In genomic region chr5:139682016-139682975, GRCh38 we compare ENCODE assay signal across 19 cellular contexts. TPM values are rescaled to one million over a fixed set of nuclear protein-coding genes. Genes with fewer than 3 reads are reported as not detected.
A peak's percentile ranks its signal among the peaks of the same experiment; 100 is the strongest.
DNase-seq lines count a peak whose midpoint lies in the region; ATAC-seq and TF ChIP-seq lines count a peak whose summit lies in the region.
"Had no signal": no experiment of that assay in that cellular context is flagged by ENCODE, and none has a peak within 500 bp of the region (broad histone marks: within the 10 kb centered on the region; RNA-seq: fewer than 3 reads in every experiment).

No MANE protein-coding gene starts in this region.

- no peak for ATAC-seq in stimulated activated naive CD8-positive, alpha-beta T cell treated with anti-CD3 and anti-CD28 coated beads, Interleukin-15, Interleukin-2, amounts not matched to agents 100 U/mL and 50 U/mL, for 24 hours
- ATAC-seq in HG02610 (IDR thresholded peaks at IDR 0.05; ENCODE audit: unreplicated experiment) (no peak), GM18861 (IDR thresholded peaks at IDR 0.05; ENCODE audit: unreplicated experiment) (no peak)
- ATAC-seq: A549; activated CD8-positive, alpha-beta T cell treated with anti-CD3 and anti-CD28 coated beads for 36 hours; activated T-helper 17 cell treated with anti-CD3 and anti-CD28 coated beads, Interleukin-2, amount 50 U/mL, for 72 hours; heart left ventricle; PC-3 had no signal

- POLR2A ChIA-PET in SK-N-SH (lab: Yijun Ruan, JAX), result no interaction called here

- peaks cover 31% of the 10 kb centered on the region for H3K4me1 Mint-ChIP-seq in stimulated activated naive CD8-positive, alpha-beta T cell treated with anti-CD3 and anti-CD28 coated beads, Interleukin-15, Interleukin-2, amounts not matched to agents 100 ng/mL and 50 ng/mL, for 24 hours (ENCODE audit: low read depth)
- H3K4me1 Mint-ChIP-seq in immature natural killer cell, result peaks cover 67 to 78% of the 10 kb centered on the region in 2 donors
- H3K4me1 Mint-ChIP-seq: activated T-helper 17 cell treated with anti-CD3 and anti-CD28 coated beads, Interleukin-2, amount 50 U/mL, for 72 hours had no signal

- TF ChIP-seq CTCF in SK-N-SH (IDR thresholded peaks at IDR 0.05), result no peak

- H3K36me3 ChIP-seq in SK-N-SH (replicated peaks in 1 of 2; ENCODE audit: control insufficient read depth in 1 of 2, insufficient read depth in 2 of 2, low read length in 1 of 2), result peaks cover 27 to 54% of the 10 kb centered on the region in 2 experiments

- no peak for TF ChIP-seq RAD21 in SK-N-SH (IDR thresholded peaks at IDR 0.05; ENCODE audit: low read length)

- no peaks in the 10 kb centered on the region for H3K9me3 Mint-ChIP-seq in stimulated activated naive CD8-positive, alpha-beta T cell treated with anti-CD3 and anti-CD28 coated beads, Interleukin-15, Interleukin-2, amounts not matched to agents 100 ng/mL and 50 ng/mL, for 24 hours
- peaks cover 0 to 2% (median 0%) of the 10 kb centered on the region in 6 donors for H3K9me3 Mint-ChIP-seq in immature natural killer cell
- H3K9me3 Mint-ChIP-seq: activated CD8-positive, alpha-beta T cell treated with anti-CD3 and anti-CD28 coated beads for 36 hours; activated T-helper 17 cell treated with anti-CD3 and anti-CD28 coated beads, Interleukin-2, amount 50 U/mL, for 72 hours; CD8-positive, alpha-beta memory T cell; H9 had no signal

- peaks cover 5% of the 10 kb centered on the region for H3K36me3 Mint-ChIP-seq in stimulated activated naive CD8-positive, alpha-beta T cell treated with anti-CD3 and anti-CD28 coated beads, Interleukin-15, Interleukin-2, amounts not matched to agents 100 ng/mL and 50 ng/mL, for 24 hours (ENCODE audit: low read depth)
- peaks cover 4 to 23% (median 11%) of the 10 kb centered on the region in 3 donors for H3K36me3 Mint-ChIP-seq in immature natural killer cell

- no peak overlapping the region for H2AFZ ChIP-seq in SK-N-SH (ENCODE audit: low read depth)

- H3F3A ChIP-seq in SK-N-SH (replicated peaks; ENCODE audit: insufficient read depth), result no peaks in the 10 kb centered on the region

- peaks cover 18 to 52% of the 10 kb centered on the region in 2 experiments; a peak in 2 of 4 replicates for H3K4me1 ChIP-seq in SK-N-SH (ENCODE audit: control insufficient read depth in 1 of 2, insufficient read depth in 2 of 2, low read depth in 1 of 2, low read length in 1 of 2)

- no peak overlapping the region for H3K4me2 ChIP-seq in SK-N-SH
- H3K4me2 ChIP-seq: A549 had no signal

- DNase-seq in stimulated activated naive CD8-positive, alpha-beta T cell treated with anti-CD3 and anti-CD28 coated beads, Interleukin-15, Interleukin-2, amounts not matched to agents 100 U/mL and 50 U/mL, for 24 hours, result no peak
- DNase-seq in immature natural killer cell (no peak), pons (ENCODE audit: low spot score) (peak; percentile 90), SK-N-SH (no peak), dermis blood vessel endothelial cell (no peak)
- DNase-seq: activated CD8-positive, alpha-beta T cell treated with anti-CD3 and anti-CD28 coated beads for 36 hours; CD8-positive, alpha-beta memory T cell; EL; H9; MV-4-11; PC-3; thyroid gland had no signal

- no peak overlapping the region for H3K9ac ChIP-seq in SK-N-SH

- no peaks in the 10 kb centered on the region for H3K27me3 Mint-ChIP-seq in stimulated activated naive CD8-positive, alpha-beta T cell treated with anti-CD3 and anti-CD28 coated beads, Interleukin-15, Interleukin-2, amounts not matched to agents 100 ng/mL and 50 ng/mL, for 24 hours
- H3K27me3 Mint-ChIP-seq in immature natural killer cell (ENCODE audit: low read depth in 3 of 3), result peaks cover 0 to 13% (median 0%) of the 10 kb centered on the region in 3 donors
- H3K27me3 Mint-ChIP-seq: activated CD8-positive, alpha-beta T cell treated with anti-CD3 and anti-CD28 coated beads for 36 hours; activated T-helper 17 cell treated with anti-CD3 and anti-CD28 coated beads, Interleukin-2, amount 50 U/mL, for 72 hours; CD8-positive, alpha-beta memory T cell had no signal

- H3K27ac Mint-ChIP-seq in stimulated activated naive CD8-positive, alpha-beta T cell treated with anti-CD3 and anti-CD28 coated beads, Interleukin-15, Interleukin-2, amounts not matched to agents 100 ng/mL and 50 ng/mL, for 24 hours, result peak overlapping the region; percentile 41
- H3K27ac Mint-ChIP-seq in immature natural killer cell, result peak overlapping the region; percentile 20 to 92 (median 80)
- H3K27ac Mint-ChIP-seq: activated CD8-positive, alpha-beta T cell treated with anti-CD3 and anti-CD28 coated beads for 36 hours; activated T-helper 17 cell treated with anti-CD3 and anti-CD28 coated beads, Interleukin-2, amount 50 U/mL, for 72 hours had no signal

- H3K27ac ChIP-seq in SK-N-SH (ENCODE audit: low read depth in 2 of 2, low read length in 1 of 2), result no peak overlapping the region; a peak in 1 of 4 replicates
- H3K27ac ChIP-seq: A549, thyroid gland had no signal

- no peaks in the 10 kb centered on the region for H3K27me3 ChIP-seq in SK-N-SH (ENCODE audit: insufficient read depth)
- H3K27me3 ChIP-seq: heart left ventricle, thyroid gland had no signal

- peaks cover 49% of the 10 kb centered on the region for H4K20me1 ChIP-seq in SK-N-SH (ENCODE audit: insufficient read depth)

- H3K79me2 ChIP-seq in SK-N-SH (ENCODE audit: insufficient read depth), result peaks cover 56% of the 10 kb centered on the region

- H3K9me3 ChIP-seq in SK-N-SH, result no peaks in the 10 kb centered on the region
- H3K9me3 ChIP-seq: A549, heart left ventricle, thyroid gland had no signal

- H3K9me2 ChIP-seq in SK-N-SH, result no peaks in the 10 kb centered on the region

- no peak overlapping the region for H3K4me3 Mint-ChIP-seq in stimulated activated naive CD8-positive, alpha-beta T cell treated with anti-CD3 and anti-CD28 coated beads, Interleukin-15, Interleukin-2, amounts not matched to agents 100 ng/mL and 50 ng/mL, for 24 hours
- H3K4me3 Mint-ChIP-seq in immature natural killer cell, result peak overlapping the region in 2 of 5 donors; percentile 35
- H3K4me3 Mint-ChIP-seq: activated CD8-positive, alpha-beta T cell treated with anti-CD3 and anti-CD28 coated beads for 36 hours; activated T-helper 17 cell treated with anti-CD3 and anti-CD28 coated beads, Interleukin-2, amount 50 U/mL, for 72 hours had no signal

- TF ChIP-seq EP300 in SK-N-SH (IDR thresholded peaks at IDR 0.05; ENCODE audit: borderline replicate concordance in 1 of 2, low read depth in 1 of 2, low read length in 1 of 2), result no peak

- H3K4me3 ChIP-seq in SK-N-SH (ENCODE audit: low read depth in 2 of 2, low read length in 1 of 2), result no peak overlapping the region
- H3K4me3 ChIP-seq: A549, coronary artery, heart left ventricle, thyroid gland had no signal

- WGBS in SK-N-SH (ENCODE audit: low lambda C conversion rate), result 94% methylated on average over 23 of the region's 29 CpGs

- CTCF ChIA-PET in SK-N-SH (lab: Yijun Ruan, JAX), result interaction anchor here (1.0 to 1.6 kb wide), 3 partner anchors 11 to 83 kb away, joined by 3 to 5 read pairs (median 3); no protein-coding TSS in a partner anchor

TF ChIP-seq in SK-N-SH, 30 proteins besides CTCF, POLR2A, EP300 and RAD21 (continues in another document):
- TF ChIP-seq GABPA (IDR thresholded peaks at IDR 0.05; ENCODE audit: low read depth) (no peak), EZH2phosphoT487 (IDR thresholded peaks at IDR 0.05; ENCODE audit: borderline replicate concordance, low read depth) (no peak), NFIC (IDR thresholded peaks at IDR 0.05; ENCODE audit: borderline replicate concordance) (no peak), PBX3 (IDR thresholded peaks at IDR 0.05) (no peak), FOXM1 (IDR thresholded peaks at IDR 0.05; ENCODE audit: low read depth) (no peak), MXI1 (IDR thresholded peaks at IDR 0.05; ENCODE audit: low read depth, low read length) (no peak)
- TF ChIP-seq, protein P1, sequence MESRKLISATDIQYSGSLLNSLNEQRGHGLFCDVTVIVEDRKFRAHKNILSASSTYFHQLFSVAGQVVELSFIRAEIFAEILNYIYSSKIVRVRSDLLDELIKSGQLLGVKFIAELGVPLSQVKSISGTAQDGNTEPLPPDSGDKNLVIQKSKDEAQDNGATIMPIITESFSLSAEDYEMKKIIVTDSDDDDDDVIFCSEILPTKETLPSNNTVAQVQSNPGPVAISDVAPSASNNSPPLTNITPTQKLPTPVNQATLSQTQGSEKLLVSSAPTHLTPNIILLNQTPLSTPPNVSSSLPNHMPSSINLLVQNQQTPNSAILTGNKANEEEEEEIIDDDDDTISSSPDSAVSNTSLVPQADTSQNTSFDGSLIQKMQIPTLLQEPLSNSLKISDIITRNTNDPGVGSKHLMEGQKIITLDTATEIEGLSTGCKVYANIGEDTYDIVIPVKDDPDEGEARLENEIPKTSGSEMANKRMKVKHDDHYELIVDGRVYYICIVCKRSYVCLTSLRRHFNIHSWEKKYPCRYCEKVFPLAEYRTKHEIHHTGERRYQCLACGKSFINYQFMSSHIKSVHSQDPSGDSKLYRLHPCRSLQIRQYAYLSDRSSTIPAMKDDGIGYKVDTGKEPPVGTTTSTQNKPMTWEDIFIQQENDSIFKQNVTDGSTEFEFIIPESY (IDR thresholded peaks at IDR 0.05; ENCODE audit: borderline replicate concordance, low read depth), result no peak

RNA-seq across cellular contexts. Expression of gene CXXC5, which starts 34.1 kb away (rescaled TPM):
- polyA plus RNA-seq in immature natural killer cell (100 to 1,000 TPM; 339 to 410 (median 385) TPM), SK-N-SH (2012; rRNA removed) (47.4 and 52.9 TPM in 2 replicates)
- 32.6 and 46.5 TPM in 2 replicates for polyA plus RNA-seq in SK-N-SH (2012; cell fraction: cytosol; rRNA removed)
- 35.1 and 38.6 TPM in 2 replicates for polyA plus RNA-seq in SK-N-SH (2012; cell fraction: nucleus; rRNA removed)
- 29.6 and 36.1 TPM in 2 replicates for total RNA-seq in dermis blood vessel endothelial cell
